10 cellular contexts compared by ENCODE assay signal in genomic region chr10:78045237-78045636, GRCh38. TPM values are rescaled to one million over a fixed set of nuclear protein-coding genes. Genes with fewer than 3 reads are reported as not detected.
A peak's percentile ranks its signal among the peaks of the same experiment; 100 is the strongest.
DNase-seq lines count a peak whose midpoint lies in the region; ATAC-seq and TF ChIP-seq lines count a peak whose summit lies in the region.
"Had no signal": no experiment of that assay in that cellular context is flagged by ENCODE, and none has a peak within 500 bp of the region (broad histone marks: within the 10 kb centered on the region; RNA-seq: fewer than 3 reads in every experiment).

No MANE protein-coding gene starts in this region.

- TF ChIP-seq EP300 in suprapubic skin (IDR thresholded peaks at IDR 0.05), result no peak

- H3K9me3 ChIP-seq in left lung (no peaks in the 10 kb centered on the region), suprapubic skin (no peaks in the 10 kb centered on the region)

- no peaks in the 10 kb centered on the region for H3K9me3 Mint-ChIP-seq in activated naive CD4-positive, alpha-beta T cell treated with anti-CD3 and anti-CD28 coated beads, Interleukin-2, amount 50 U/mL, for 24 hours
- H3K9me3 Mint-ChIP-seq: nephron had no signal

- H3K27me3 Mint-ChIP-seq in activated naive CD4-positive, alpha-beta T cell treated with anti-CD3 and anti-CD28 coated beads, Interleukin-2, amount 50 U/mL, for 24 hours, result no peaks in the 10 kb centered on the region

- H3K27ac ChIP-seq in caudate nucleus (ENCODE audit: low read depth, low read length) (no peak overlapping the region), left lung (no peak overlapping the region), suprapubic skin (no peak overlapping the region)

- WGBS in suprapubic skin, result 81% methylated on average over 10 of the region's 10 CpGs

- H3K4me3 Mint-ChIP-seq in activated naive CD4-positive, alpha-beta T cell treated with anti-CD3 and anti-CD28 coated beads, Interleukin-2, amount 50 U/mL, for 24 hours, result no peak overlapping the region
- H3K4me3 Mint-ChIP-seq: nephron had no signal

- peaks cover 44% of the 10 kb centered on the region for H3K4me1 Mint-ChIP-seq in activated naive CD4-positive, alpha-beta T cell treated with anti-CD3 and anti-CD28 coated beads, Interleukin-2, amount 50 U/mL, for 24 hours

- H3K4me3 ChIP-seq in left lung (no peak overlapping the region), suprapubic skin (no peak overlapping the region)

- peak overlapping the region; percentile 81 for H3K27ac Mint-ChIP-seq in activated naive CD4-positive, alpha-beta T cell treated with anti-CD3 and anti-CD28 coated beads, Interleukin-2, amount 50 U/mL, for 24 hours

- DNase-seq in caudate nucleus (lab: John Stamatoyannopoulos, UW) (no peak), inferior parietal cortex (ENCODE audit: extremely low spot score) (no peak), left lung (no peak), suprapubic skin (ENCODE audit: low spot score in 2 of 2) (no peak)
- DNase-seq: NCI-H187 treated with DMSO at 0.1 percent for 48 hours had no signal

- H3K4me1 ChIP-seq in left lung (peaks cover 3 to 13% of the 10 kb centered on the region in 2 donors), suprapubic skin (peaks cover 12% of the 10 kb centered on the region)

- no peak for TF ChIP-seq POLR2A in suprapubic skin (IDR thresholded peaks at IDR 0.05)

- no peak for TF ChIP-seq CTCF in left lung (IDR thresholded peaks at IDR 0.05)
- TF ChIP-seq CTCF in suprapubic skin (IDR thresholded peaks at IDR 0.05), result no peak

- intact Hi-C loops in left lung (cut with DNase I), result loop anchor here in 1 of 2 donors (10.0 kb wide), 2 partner anchors 610 to 1150 kb away; no protein-coding TSS in a partner anchor

- H3K36me3 ChIP-seq in left lung (peaks cover 0 to 37% of the 10 kb centered on the region in 2 donors), suprapubic skin (peaks cover 26% of the 10 kb centered on the region)

- H3K27me3 ChIP-seq in left lung (no peaks in the 10 kb centered on the region), suprapubic skin (no peaks in the 10 kb centered on the region)

- H3K36me3 Mint-ChIP-seq in activated naive CD4-positive, alpha-beta T cell treated with anti-CD3 and anti-CD28 coated beads, Interleukin-2, amount 50 U/mL, for 24 hours, result peaks cover 15% of the 10 kb centered on the region

- peak; percentile 45 for ATAC-seq in GM18520 (IDR thresholded peaks at IDR 0.05; ENCODE audit: unreplicated experiment)
- ATAC-seq in GM21515 (IDR thresholded peaks at IDR 0.05; ENCODE audit: unreplicated experiment), result peak; percentile 56
- peak; percentile 39 for ATAC-seq in HG03439 (IDR thresholded peaks at IDR 0.05; ENCODE audit: unreplicated experiment)
- ATAC-seq in left lung, result no peak

RNA-seq across cellular contexts. Expression of gene RPS24, which starts 11.6 kb away (rescaled TPM):
- total RNA-seq in left lung, result 1,000 to 10,000 TPM; 1,239 to 1,263 TPM
- total RNA-seq in suprapubic skin, result 1,000 to 10,000 TPM; 1,912 to 3,227 (median 3,162) TPM

RNA-seq across cellular contexts. Expression of gene POLR3A, which starts 15.9 kb away (rescaled TPM):
- total RNA-seq in left lung (10 to 100 TPM; 14.0 to 14.1 TPM), suprapubic skin (10 to 100 TPM in 3 of 4 donors, 1 to 10 TPM in 1; 9.7 to 18.3 (median 12.8) TPM)
